ENCODE assay signal across 11 cellular contexts in genomic region chr10:75283150-75284096, GRCh38. TPM values are rescaled to one million over a fixed set of nuclear protein-coding genes. Genes with fewer than 3 reads are reported as not detected.
DNase-seq lines count a peak whose midpoint lies in the region; ATAC-seq and TF ChIP-seq lines count a peak whose summit lies in the region.
"Had no signal": no experiment of that assay in that cellular context is flagged by ENCODE, and none has a peak within 500 bp of the region (broad histone marks: within the 10 kb centered on the region; RNA-seq: fewer than 3 reads in every experiment).

No MANE protein-coding gene starts in this region.

- no peak overlapping the region for H3T11ph ChIP-seq in H9 (ENCODE audit: low read length)

- H4K20me1 ChIP-seq in H9 (ENCODE audit: control insufficient read depth, insufficient read depth, insufficient read length), result no peaks in the 10 kb centered on the region
- no peaks in the 10 kb centered on the region for H4K20me1 ChIP-seq in PC-3 (ENCODE audit: low read length)

- peaks cover 3% of the 10 kb centered on the region; the same call in 1 of the 2 replicates for H3K4me1 ChIP-seq in H9 (ENCODE audit: insufficient read depth, low read length)
- H3K4me1 ChIP-seq in PC-3 (ENCODE audit: insufficient read depth, low read length), result no peaks in the 10 kb centered on the region

- H3K9me3 Mint-ChIP-seq in H9 (peaks cover 0 to 3% of the 10 kb centered on the region in 2 experiments; a peak in 1 of 5 replicates), progenitor cell of endocrine pancreas (ENCODE audit: low read depth) (peaks cover 3% of the 10 kb centered on the region)
- H3K9me3 Mint-ChIP-seq: stimulated activated naive CD8-positive, alpha-beta T cell treated with anti-CD3 and anti-CD28 coated beads, Interleukin-15, Interleukin-2, amounts not matched to agents 100 ng/mL and 50 ng/mL, for 24 hours had no signal

- H4K8ac ChIP-seq in H9 (replicated peaks; ENCODE audit: insufficient read length, low read depth, low read length), result no peak overlapping the region

- H2BK15ac ChIP-seq in H9 (ENCODE audit: low read depth, low read length), result no peak overlapping the region

- TF ChIP-seq CTCF in H9 (conservative IDR thresholded peaks at IDR 0.05) (no peak), WERI-Rb-1 (IDR thresholded peaks at IDR 0.05; ENCODE audit: low read depth, low read length) (peak; percentile 17; the same call in 1 of the 2 replicates), progenitor cell of endocrine pancreas (IDR thresholded peaks at IDR 0.05; ENCODE audit: unreplicated experiment) (no peak), PC-3 (conservative IDR thresholded peaks at IDR 0.05; ENCODE audit: low read depth, low read length) (no peak)

- H2AFZ ChIP-seq in H9 (ENCODE audit: low read length) (no peak overlapping the region), PC-3 (ENCODE audit: low read length) (no peak overlapping the region)

- H2BK20ac ChIP-seq in H9 (ENCODE audit: low read depth, low read length, poor library complexity, severe bottlenecking), result no peak overlapping the region

- BruUV-seq in PC-3 (replicated peaks; lab: Mats Ljungman, UMichigan), result no TSS peak

- H3K79me2 ChIP-seq in H9 (ENCODE audit: insufficient read depth, low read length) (no peaks in the 10 kb centered on the region), PC-3 (ENCODE audit: low read length) (no peaks in the 10 kb centered on the region)

- DNase-seq in H9 (peak; percentile 78), WERI-Rb-1 (peak; percentile 87), left ventricle myocardium superior (peak; percentile 57), progenitor cell of endocrine pancreas (ENCODE audit: low spot score, unreplicated experiment) (no peak), PC-3 (no peak)
- DNase-seq: activated gamma-delta T cell treated with Interleukin-2 at 50 U/mL for 16 hours had no signal

- no peaks in the 10 kb centered on the region for H3K23me2 ChIP-seq in H9 (ENCODE audit: insufficient read length, low read depth, low read length, poor library complexity, severe bottlenecking)

- no peaks in the 10 kb centered on the region for H3K36me3 Mint-ChIP-seq in H9 (ENCODE audit: insufficient read depth in 1 of 3, low read depth in 3 of 3)
- no peaks in the 10 kb centered on the region for H3K36me3 Mint-ChIP-seq in progenitor cell of endocrine pancreas (ENCODE audit: insufficient read depth)

- H3K4me3 ChIP-seq in WERI-Rb-1 (ENCODE audit: low read depth, low read length), result peak overlapping the region; percentile 56
- H3K4me3 ChIP-seq in PC-3 (ENCODE audit: low read length), result no peak overlapping the region
- H3K4me3 ChIP-seq: GM12878 had no signal

- H3K27ac Mint-ChIP-seq in H9 (no peak overlapping the region; a peak in 3 of 7 replicates), progenitor cell of endocrine pancreas (peak overlapping the region; percentile 43)
- H3K27ac Mint-ChIP-seq: stimulated activated naive CD8-positive, alpha-beta T cell treated with anti-CD3 and anti-CD28 coated beads, Interleukin-15, Interleukin-2, amounts not matched to agents 100 ng/mL and 50 ng/mL, for 24 hours had no signal

- H3K23ac ChIP-seq in H9 (ENCODE audit: insufficient read length, low read depth, low read length), result no peak overlapping the region

- H3K79me1 ChIP-seq in H9 (ENCODE audit: insufficient read depth, low read depth, low read length, poor library complexity, severe bottlenecking), result no peaks in the 10 kb centered on the region

- CTCF ChIA-PET in PC-3 (lab: Charles Lee), result interaction anchor here (0.6 kb wide), 1 partner anchor 1149 kb away, joined by 9 read pairs; no protein-coding TSS in a partner anchor

- H4K91ac ChIP-seq in H9 (ENCODE audit: insufficient read length, low read depth, low read length), result no peak overlapping the region

- H3K4me3 Mint-ChIP-seq in H9 (peak overlapping the region; percentile 72 to 88), progenitor cell of endocrine pancreas (ENCODE audit: low read depth) (peak overlapping the region; percentile 54)
- H3K4me3 Mint-ChIP-seq: stimulated activated naive CD8-positive, alpha-beta T cell treated with anti-CD3 and anti-CD28 coated beads, Interleukin-15, Interleukin-2, amounts not matched to agents 100 ng/mL and 50 ng/mL, for 24 hours had no signal

- H3K56ac ChIP-seq in H9 (ENCODE audit: insufficient read length, low read depth, low read length), result no peak overlapping the region

- H3K4ac ChIP-seq in H9 (ENCODE audit: low read depth, low read length), result no peak overlapping the region

- intact Hi-C loops in left ventricle myocardium superior (cut with micrococcal nuclease) (no loop called here), PC-3 (cut with micrococcal nuclease) (no loop called here)

- no peaks in the 10 kb centered on the region for H3K9me2 ChIP-seq in PC-3 (replicated peaks; ENCODE audit: low read length)

- no peak overlapping the region for H2BK12ac ChIP-seq in H9 (ENCODE audit: insufficient read length, low read depth, low read length)

- H3F3A ChIP-seq in PC-3 (ENCODE audit: low read length, unreplicated experiment), result no peaks in the 10 kb centered on the region

- no peak overlapping the region for H3K14ac ChIP-seq in H9 (ENCODE audit: insufficient read depth, low read length)

- peak; percentile 79 for ATAC-seq in left ventricle myocardium superior
- no peak for ATAC-seq in GM21360 (IDR thresholded peaks at IDR 0.05; ENCODE audit: unreplicated experiment)
- no peak for ATAC-seq in HG02763 (IDR thresholded peaks at IDR 0.05; ENCODE audit: unreplicated experiment)
- no peak for ATAC-seq in PC-3
- ATAC-seq in GM21515 (IDR thresholded peaks at IDR 0.05; ENCODE audit: unreplicated experiment), result no peak
- ATAC-seq: GM12878 had no signal

- peaks cover 15 to 20% of the 10 kb centered on the region in 2 experiments for H3K4me1 Mint-ChIP-seq in H9
- H3K4me1 Mint-ChIP-seq in progenitor cell of endocrine pancreas (ENCODE audit: low read depth), result peaks cover 33% of the 10 kb centered on the region

- no peak overlapping the region for H2BK5ac ChIP-seq in H9 (ENCODE audit: insufficient read length, low read length)

- H3K27ac ChIP-seq in H9 (ENCODE audit: insufficient read length, low read depth, low read length), result no peak overlapping the region
- peak overlapping the region; percentile 70 for H3K27ac ChIP-seq in WERI-Rb-1
- H3K27ac ChIP-seq in PC-3 (ENCODE audit: low read length), result no peak overlapping the region

- no peak overlapping the region for H4K5ac ChIP-seq in H9 (ENCODE audit: insufficient read length, low read depth, low read length)

- H3K27me3 Mint-ChIP-seq in H9 (ENCODE audit: low read depth) (peaks cover 55% of the 10 kb centered on the region), progenitor cell of endocrine pancreas (peaks cover 20% of the 10 kb centered on the region)

- WGBS in H9 (ENCODE audit: extremely low coverage, insufficient read length, low lambda C conversion rate), result no CpG with 5 or more reads among the region's 21 CpGs

- no peaks in the 10 kb centered on the region; the same call in 1 of the 2 replicates for H3K27me3 ChIP-seq in H9 (ENCODE audit: insufficient read depth, low read length)
- no peaks in the 10 kb centered on the region for H3K27me3 ChIP-seq in WERI-Rb-1 (ENCODE audit: insufficient read depth, low read depth, severe bottlenecking)
- H3K27me3 ChIP-seq in PC-3 (ENCODE audit: low read length), result peaks cover 26% of the 10 kb centered on the region

- H2AK5ac ChIP-seq in H9 (ENCODE audit: insufficient read length, low read length), result no peak overlapping the region

- H3K18ac ChIP-seq in H9 (ENCODE audit: insufficient read length, low read depth, low read length), result no peak overlapping the region

- no peaks in the 10 kb centered on the region for H3K9me3 ChIP-seq in H9 (ENCODE audit: control insufficient read depth, low read depth, low read length)
- H3K9me3 ChIP-seq in WERI-Rb-1 (ENCODE audit: severe bottlenecking), result no peaks in the 10 kb centered on the region
- no peaks in the 10 kb centered on the region for H3K9me3 ChIP-seq in PC-3 (ENCODE audit: low read length)

- POLR2A ChIA-PET in PC-3 (lab: Charles Lee; ENCODE audit: unreplicated experiment), result no interaction called here

- H2BK120ac ChIP-seq in H9 (ENCODE audit: low read depth, low read length, poor library complexity, severe bottlenecking), result no peak overlapping the region

- H3K36me3 ChIP-seq in WERI-Rb-1 (no peaks in the 10 kb centered on the region), PC-3 (ENCODE audit: low read depth, low read length) (no peaks in the 10 kb centered on the region)

- H3K9ac ChIP-seq in H9 (ENCODE audit: extremely low read depth, insufficient read length, low read length) (no peak overlapping the region), PC-3 (ENCODE audit: low read length) (no peak overlapping the region)

- H3K4me2 ChIP-seq in H9 (ENCODE audit: insufficient read depth, insufficient read length, low read length) (peak overlapping the region; percentile 91), PC-3 (ENCODE audit: low read length) (no peak overlapping the region)

RNA-seq across cellular contexts. Expression of gene COMTD1, which starts 47.7 kb away (rescaled TPM):
- 28.3 and 29.9 TPM in 2 replicates for total RNA-seq in H9 (2021)
- 30.8 TPM for total RNA-seq in left ventricle myocardium superior
- 18.4 and 19.9 TPM in 2 replicates for total RNA-seq in progenitor cell of endocrine pancreas
- 183 and 214 TPM in 2 replicates for total RNA-seq in PC-3 (2014; rRNA removed)

Comparison
In these comparisons a context has a peak if more than half of its experiments do, and no peak if none do; other contexts are left out.
1. DNase-seq: peak in H9 (single experiment), WERI-Rb-1 (single experiment) and left ventricle myocardium superior (single experiment); none in progenitor cell of endocrine pancreas (single experiment) and PC-3 (single experiment).